Comparison of ENCODE assay signal across 9 cellular contexts in the genomic region with DNA sequence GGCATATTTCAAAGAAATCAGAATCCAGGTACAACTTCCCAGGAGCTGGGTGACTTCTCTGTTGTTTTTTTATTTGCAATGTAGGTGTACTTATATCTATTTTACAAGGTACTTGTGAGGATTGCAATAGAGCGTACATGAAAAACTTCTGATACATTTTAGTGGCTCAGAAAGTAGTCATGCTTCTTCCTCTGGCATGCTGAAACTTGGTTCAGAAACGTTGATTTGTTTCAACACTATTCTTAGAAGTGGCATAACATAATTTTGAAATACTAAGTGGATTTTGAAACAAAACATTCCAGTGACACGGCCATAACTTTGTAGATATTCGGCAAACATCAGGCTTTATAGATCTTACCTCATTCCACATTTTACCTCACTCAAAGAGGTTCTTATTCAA.
"Had no signal": no experiment of that assay in that cellular context is flagged by ENCODE, and none has a peak within 500 bp of the region (broad histone marks: within the 10 kb centered on the region; RNA-seq: fewer than 3 reads in every experiment).

No MANE protein-coding gene starts in this region.

- H3K36me3 ChIP-seq: HAP-1 had no signal

- DNase-seq: GM23248, GOT3, H7, HFFc6, IMR-90 had no signal

- H3K9me3 ChIP-seq: HAP-1 had no signal

- H3K4me3 Mint-ChIP-seq: HFFc6 had no signal

- H3K4me3 ChIP-seq: GM23248, HAP-1, K562 had no signal

- H3K4me1 ChIP-seq: HAP-1 had no signal

- H3K9me3 Mint-ChIP-seq: HFFc6 had no signal

- FAIRE-seq: HTR-8/SVneo, K562 had no signal

- H3K27ac Mint-ChIP-seq: HFFc6 had no signal

- ATAC-seq: HCT116, K562 had no signal

- H3K27ac ChIP-seq: GM23248 had no signal
